8 cellular contexts compared by ENCODE assay signal in genomic region chr12:112418596-112419268, GRCh38. TPM values are rescaled to one million over a fixed set of nuclear protein-coding genes. Genes with fewer than 3 reads are reported as not detected.
DNase-seq lines count a peak whose midpoint lies in the region; ATAC-seq and TF ChIP-seq lines count a peak whose summit lies in the region.

PTPN11 (plus strand) TSS chr12:112418947; CDS start chr12:112419112, 165 bp downstream.

- peak within 1 kb of the TSS; percentile 77 to 99 (median 93) for H3K4me3 ChIP-seq in BLaER1 treated with 17β-estradiol and CSF1 and Interleukin-3, amounts not matched to agents 10 nM and 100 nM
- H3K4me3 ChIP-seq in lower lobe of right lung, result peak within 1 kb of the TSS; percentile 94

- intact Hi-C loops in lower lobe of right lung (cut with DNase I), result no loop called here

- POLR2A ChIA-PET in activated CD4-positive, alpha-beta memory T cell treated with anti-CD3 and anti-CD28 coated beads, Interleukin-2, amount 10 ng/mL, durations not matched to agents 7 days and 5 days (lab: Charles Lee), result interaction anchor here (0.6 to 2.5 kb wide), 12 partner anchors 8 to 734 kb away, joined by 3 to 10 read pairs (median 4); partner anchors contain the start of genes ERP29, OAS2 and TMEM116

- peak; percentile 46 for TF ChIP-seq CTCF in lower lobe of right lung (IDR thresholded peaks at IDR 0.05)

- peaks cover 41% of the 10 kb centered on the region for H3K4me1 Mint-ChIP-seq in activated CD4-positive, alpha-beta memory T cell treated with anti-CD3 and anti-CD28 coated beads, Interleukin-2, amount 10 ng/mL, durations not matched to agents 7 days and 5 days

- H3K27ac ChIP-seq in BLaER1 treated with 17β-estradiol and CSF1 and Interleukin-3, amounts not matched to agents 10 nM and 100 nM, result peak within 1 kb of the TSS; percentile 92 to 96 (median 95)
- H3K27ac ChIP-seq in lower lobe of right lung, result peak within 1 kb of the TSS; percentile 99

- no peaks in the 10 kb centered on the region for H3K9me3 ChIP-seq in BLaER1 treated with 17β-estradiol and CSF1 and Interleukin-3, amounts not matched to agents 10 nM and 100 nM (replicated peaks in 1 of 11)
- no peaks in the 10 kb centered on the region for H3K9me3 ChIP-seq in lower lobe of right lung

- peaks cover 27 to 45% (median 33%) of the 10 kb centered on the region in 10 experiments for H3K4me1 ChIP-seq in BLaER1 treated with 17β-estradiol and CSF1 and Interleukin-3, amounts not matched to agents 10 nM and 100 nM
- H3K4me1 ChIP-seq in lower lobe of right lung, result peaks cover 33% of the 10 kb centered on the region

- peak within 1 kb of the TSS; percentile 92 to 98 (median 96) for H3K9ac ChIP-seq in BLaER1 treated with 17β-estradiol and CSF1 and Interleukin-3, amounts not matched to agents 10 nM and 100 nM

- H3K27me3 Mint-ChIP-seq in activated CD4-positive, alpha-beta memory T cell treated with anti-CD3 and anti-CD28 coated beads, Interleukin-2, amount 10 ng/mL, durations not matched to agents 7 days and 5 days, result peaks cover 2% of the 10 kb centered on the region

- peaks cover 0 to 33% (median 20%) of the 10 kb centered on the region in 11 experiments; a peak in 13 of 22 replicates for H3K36me3 ChIP-seq in BLaER1 treated with 17β-estradiol and CSF1 and Interleukin-3, amounts not matched to agents 10 nM and 100 nM
- H3K36me3 ChIP-seq in lower lobe of right lung, result no peaks in the 10 kb centered on the region

- peak; percentile 77 for DNase-seq in GM19238 (ENCODE audit: insufficient read length, low spot score)
- peak; percentile 84 for DNase-seq in NCI-H82 (lab: John Stamatoyannopoulos, UW)
- DNase-seq in activated CD4-positive, alpha-beta memory T cell treated with anti-CD3 and anti-CD28 coated beads, Interleukin-2, amount 10 ng/mL, durations not matched to agents 7 days and 5 days, result peak; percentile 90
- peak; percentile 98 for DNase-seq in ecto neural progenitor cell (ENCODE audit: low spot score)
- DNase-seq in lower lobe of right lung, result peak; percentile 90
- DNase-seq in stimulated activated CD4-positive, alpha-beta T cell treated with anti-CD3 and anti-CD28 coated beads, TNF-alpha, amount 100 ng/mL, for 24 hours (ENCODE audit: low read depth in 3 of 3), result peak; percentile 80 to 90 (median 88)

- H3K27ac Mint-ChIP-seq in activated CD4-positive, alpha-beta memory T cell treated with anti-CD3 and anti-CD28 coated beads, Interleukin-2, amount 10 ng/mL, durations not matched to agents 7 days and 5 days, result peak within 1 kb of the TSS; percentile 89

- peak within 1 kb of the TSS; percentile 86 for H3K4me3 Mint-ChIP-seq in activated CD4-positive, alpha-beta memory T cell treated with anti-CD3 and anti-CD28 coated beads, Interleukin-2, amount 10 ng/mL, durations not matched to agents 7 days and 5 days

- CTCF ChIA-PET in activated CD4-positive, alpha-beta memory T cell treated with anti-CD3 and anti-CD28 coated beads, Interleukin-2, amount 10 ng/mL, durations not matched to agents 7 days and 5 days (lab: Charles Lee), result interaction anchor here (0.8 kb wide), 1 partner anchor 17 kb away, joined by 3 read pairs; no protein-coding TSS in a partner anchor

- peak; percentile 79 for ATAC-seq in HG03432 (IDR thresholded peaks at IDR 0.05; ENCODE audit: unreplicated experiment)
- peak; percentile 97 for ATAC-seq in lower lobe of right lung

- H4K20me1 ChIP-seq in BLaER1 treated with 17β-estradiol and CSF1 and Interleukin-3, amounts not matched to agents 10 nM and 100 nM, result peaks cover 39 to 48% (median 42%) of the 10 kb centered on the region in 11 experiments

- peak within 1 kb of the TSS; percentile 78 to 95 (median 89) for H3K4me2 ChIP-seq in BLaER1 treated with 17β-estradiol and CSF1 and Interleukin-3, amounts not matched to agents 10 nM and 100 nM

- H3K36me3 Mint-ChIP-seq in activated CD4-positive, alpha-beta memory T cell treated with anti-CD3 and anti-CD28 coated beads, Interleukin-2, amount 10 ng/mL, durations not matched to agents 7 days and 5 days (ENCODE audit: low read depth), result peaks cover 17% of the 10 kb centered on the region

- no peaks in the 10 kb centered on the region for H3K9me3 Mint-ChIP-seq in activated CD4-positive, alpha-beta memory T cell treated with anti-CD3 and anti-CD28 coated beads, Interleukin-2, amount 10 ng/mL, durations not matched to agents 7 days and 5 days

- no peaks in the 10 kb centered on the region for H3K27me3 ChIP-seq in BLaER1 treated with 17β-estradiol and CSF1 and Interleukin-3, amounts not matched to agents 10 nM and 100 nM
- H3K27me3 ChIP-seq in lower lobe of right lung (ENCODE audit: low read depth), result no peaks in the 10 kb centered on the region

RNA-seq across cellular contexts. Expression of gene PTPN11, which starts in this region (rescaled TPM):
- 10 to 100 TPM; 88.1 to 92.3 TPM for total RNA-seq in activated CD4-positive, alpha-beta memory T cell treated with anti-CD3 and anti-CD28 coated beads, Interleukin-2, amount 10 ng/mL, durations not matched to agents 7 days and 5 days
- total RNA-seq in lower lobe of right lung, result 87.5 TPM

Comparison
In these comparisons a context has a peak if more than half of its experiments do, and no peak if none do; other contexts are left out.
1. Peak in every context shown above with its lines: DNase-seq, ATAC-seq, H3K4me3 ChIP-seq and H3K27ac ChIP-seq.